ENCODE assay signal across 14 cellular contexts in the genomic region with DNA sequence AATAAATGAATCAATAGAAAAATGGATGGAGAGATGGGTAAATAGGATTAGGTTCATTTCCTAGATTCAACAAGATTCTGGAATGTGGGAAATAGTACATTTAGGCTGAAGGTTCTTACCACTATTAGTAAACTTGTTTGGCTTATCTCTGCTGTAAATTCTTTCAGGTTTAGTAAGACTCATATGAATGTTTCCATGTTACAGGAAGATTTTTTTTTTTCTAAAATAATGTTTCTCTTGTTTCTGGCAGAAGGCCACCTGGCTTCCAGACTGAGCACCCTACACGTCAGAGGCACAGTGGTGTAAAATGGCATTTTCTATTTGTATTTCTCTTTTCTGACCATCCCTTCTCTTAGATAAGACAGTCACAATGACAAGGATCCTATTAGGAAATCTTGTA. TPM values are rescaled to one million over a fixed set of nuclear protein-coding genes. Genes with fewer than 3 reads are reported as not detected.
DNase-seq lines count a peak whose midpoint lies in the region; ATAC-seq, FAIRE-seq and TF ChIP-seq lines count a peak whose summit lies in the region.
"Had no signal": no experiment of that assay in that cellular context is flagged by ENCODE, and none has a peak within 500 bp of the region (broad histone marks: within the 10 kb centered on the region; RNA-seq: fewer than 3 reads in every experiment).

No MANE protein-coding gene starts in this region.

- H3K4me3 ChIP-seq in AG10803 (ENCODE audit: low read length), result no peak overlapping the region
- H3K4me3 ChIP-seq in IMR-90 (ENCODE audit: insufficient read depth, low read depth, low read length), result no peak overlapping the region
- H3K4me3 ChIP-seq in transverse colon, result no peak overlapping the region

- TF ChIP-seq EP300 in transverse colon (IDR thresholded peaks at IDR 0.05; ENCODE audit: low read depth), result no peak

- H2AK9ac ChIP-seq in IMR-90 (replicated peaks; ENCODE audit: low read depth, low read length, poor library complexity), result no peak overlapping the region

- H3K9me3 ChIP-seq in IMR-90 (ENCODE audit: control insufficient read depth, insufficient read depth, low read length) (no peaks in the 10 kb centered on the region), transverse colon (no peaks in the 10 kb centered on the region)

- H3K23ac ChIP-seq in IMR-90 (ENCODE audit: low read depth, low read length), result no peak overlapping the region

- no peak overlapping the region for H2AFZ ChIP-seq in IMR-90 (replicated peaks; ENCODE audit: low read length, poor library complexity)

- in situ Hi-C loops in IMR-90 (cut with MboI; ENCODE audit: low sequenced_read_pairs) (no loop called here), transverse colon (cut with MboI; ENCODE audit: low pct_ligation_motif_present in 1 of 4, low pct_unique_long_range_greater_than_20kb in 1 of 4, low sequenced_read_pairs in 3 of 4) (no loop called here)

- H3K36me3 ChIP-seq in IMR-90 (ENCODE audit: control insufficient read depth, insufficient read depth, low read length), result no peaks in the 10 kb centered on the region
- no peaks in the 10 kb centered on the region for H3K36me3 ChIP-seq in transverse colon

- no peak overlapping the region for H3K4ac ChIP-seq in IMR-90 (ENCODE audit: low read depth, low read length)

- H3K4me1 ChIP-seq in IMR-90 (ENCODE audit: control insufficient read depth, insufficient read depth, low read length), result 0 out of 2 replicates have a peak, but pooled peaks cover 1% of the 10 kb centered on the region
- no peaks in the 10 kb centered on the region for H3K4me1 ChIP-seq in transverse colon

- CTCF ChIA-PET in IMR-90 (lab: Yijun Ruan, JAX), result no interaction called here

- no peak overlapping the region for H3K9ac ChIP-seq in IMR-90 (ENCODE audit: low read depth, low read length)

- no peak overlapping the region for H4K8ac ChIP-seq in IMR-90 (ENCODE audit: low read depth in 2 of 2, low read length in 2 of 2)

- no peaks in the 10 kb centered on the region; the same call in 1 of the 2 replicates for H3K27me3 ChIP-seq in IMR-90 (ENCODE audit: control insufficient read depth, insufficient read depth, low read length)
- H3K27me3 ChIP-seq in transverse colon, result no peaks in the 10 kb centered on the region

- H3K27ac ChIP-seq in IMR-90 (ENCODE audit: insufficient read depth, low read length) (no peak overlapping the region), transverse colon (no peak overlapping the region)

- no CpG with 5 or more reads among the region's 1 CpG for WGBS in IMR-90 (ENCODE audit: extremely low coverage in 2 of 2, insufficient read length in 1 of 2), 2 experiments
- 18 to 29% methylated on average over 1 of the region's 1 CpG for WGBS in transverse colon (ENCODE audit: low coverage in 1 of 2), 2 donors

- H2BK120ac ChIP-seq in IMR-90 (ENCODE audit: low read depth, low read length), result no peak overlapping the region

- H4K5ac ChIP-seq in IMR-90 (ENCODE audit: low read depth, low read length), result no peak overlapping the region

- H4K91ac ChIP-seq in IMR-90 (ENCODE audit: insufficient read depth, low read depth, low read length), result no peak overlapping the region

- POLR2A ChIA-PET in IMR-90 (lab: Charles Lee; ENCODE audit: unreplicated experiment), result no interaction called here

- peak; percentile 76 for ATAC-seq in IMR-90 (ENCODE audit: low read depth)

- no peak overlapping the region for H2AK5ac ChIP-seq in IMR-90 (ENCODE audit: low read depth, low read length)

- TF ChIP-seq RAD21 in IMR-90 (IDR thresholded peaks at IDR 0.05; ENCODE audit: low read length), result no peak

- no peak overlapping the region for H3K14ac ChIP-seq in IMR-90 (replicated peaks; ENCODE audit: low read depth, low read length)

- no peak overlapping the region for H3K4me2 ChIP-seq in IMR-90 (ENCODE audit: low read depth, low read length)

- no peak overlapping the region for H3K18ac ChIP-seq in IMR-90 (ENCODE audit: low read depth, low read length)

- H2BK20ac ChIP-seq in IMR-90 (ENCODE audit: low read depth, low read length), result no peak overlapping the region

- H4K20me1 ChIP-seq in IMR-90 (ENCODE audit: insufficient read depth, low read length), result no peaks in the 10 kb centered on the region

- DNase-seq in AG10803 (ENCODE audit: low read depth) (peak; percentile 43), IMR-90 (peak; percentile 62), dedifferentiated amniotic fluid mesenchymal stem cell (ENCODE audit: extremely low spot score) (peak; percentile 27), lung microvascular endothelial cell (ENCODE audit: low read depth in 2 of 2) (peak; percentile 6 to 74), CD1c-positive myeloid dendritic cell (ENCODE audit: extremely low spot score) (no peak), NCI-H2107 (lab: John Stamatoyannopoulos, UW) (no peak), GM12892 (ENCODE audit: insufficient read length) (no peak), transverse colon (no peak)
- DNase-seq: activated CD8-positive, alpha-beta memory T cell treated with anti-CD3 and anti-CD28 coated beads for 24 hours; activated gamma-delta T cell treated with Interleukin-2 at 50 U/mL for 16 hours; central memory CD4-positive, alpha-beta T cell; DND-41; erythroblast; Karpas-422 had no signal

- dilution Hi-C loops in IMR-90 (cut with HindIII; ENCODE audit: low sequenced_read_pairs, unreplicated experiment), result no loop called here

- no TSS peak for BruUV-seq in IMR-90 (replicated peaks; lab: Mats Ljungman, UMichigan)

- no peaks in the 10 kb centered on the region for H3K79me1 ChIP-seq in IMR-90 (ENCODE audit: low read depth in 1 of 2, low read length in 2 of 2)

- TF ChIP-seq POLR2A in IMR-90 (IDR thresholded peaks at IDR 0.05; ENCODE audit: low read depth, low read length), result no peak
- TF ChIP-seq POLR2A in GM12892 (IDR thresholded peaks at IDR 0.05; ENCODE audit: low read depth, low read length), result no peak
- no peak for TF ChIP-seq POLR2A in transverse colon (IDR thresholded peaks at IDR 0.05)

- no peak overlapping the region for H2BK15ac ChIP-seq in IMR-90 (ENCODE audit: low read depth, low read length)

- intact Hi-C loops in IMR-90 (cut with micrococcal nuclease) (no loop called here), transverse colon (cut with DNase I; ENCODE audit: low total_unique reads) (no loop called here)

- TF ChIP-seq CTCF in AG10803 (conservative IDR thresholded peaks at IDR 0.05; ENCODE audit: low read length) (no peak), IMR-90 (conservative IDR thresholded peaks at IDR 0.05; ENCODE audit: low read depth, low read length) (no peak), transverse colon (IDR thresholded peaks at IDR 0.05) (no peak)

- no peak overlapping the region for H2BK5ac ChIP-seq in IMR-90 (ENCODE audit: low read depth, low read length, poor library complexity, severe bottlenecking)

- FAIRE-seq in GM12892 (lab: Jason Lieb, UNC), result no peak

- no peaks in the 10 kb centered on the region for H3K9me1 ChIP-seq in IMR-90 (ENCODE audit: insufficient read depth, low read length)

- no peak overlapping the region for H3K56ac ChIP-seq in IMR-90 (ENCODE audit: extremely low read depth, insufficient read depth, low read length)

TF ChIP-seq in IMR-90, 13 proteins besides CTCF, POLR2A, EP300 and RAD21:
- TF ChIP-seq NFE2L2 (IDR thresholded peaks at IDR 0.05; ENCODE audit: low read depth, low read length) (no peak), CHD1 (IDR thresholded peaks at IDR 0.05; ENCODE audit: low read depth, low read length) (no peak), RCOR1 (IDR thresholded peaks at IDR 0.05; ENCODE audit: insufficient replicate concordance, low read length) (no peak)
TF ChIP-seq in IMR-90: peak in this region for 0.

RNA-seq across cellular contexts. Expression of gene AASS, which starts 22.7 kb away (rescaled TPM):
- total RNA-seq in IMR-90 (2012; rRNA removed) (12.9 and 15.0 TPM in 2 replicates), lung microvascular endothelial cell (15.9 and 23.4 TPM in 2 replicates), transverse colon (10 to 100 TPM in 2 of 4 donors, 1 to 10 TPM in 2; 3.0 to 19.1 (median 9.6) TPM)
- 4.7 and 6.1 TPM in 2 replicates for polyA plus RNA-seq in IMR-90 (2012; rRNA removed)
- 0.52 and 0.96 TPM in 2 replicates for polyA plus RNA-seq in IMR-90 (2012; cell fraction: cytosol; rRNA removed)
- polyA plus RNA-seq in IMR-90 (2012; cell fraction: nucleus; rRNA removed; ENCODE audit: low replicate concordance), result 2.8 and 22.2 TPM in 2 replicates
- 4.5 TPM for polyA plus RNA-seq in GM12892 (2012; ENCODE audit: missing spikeins)

Comparison
In these comparisons a context has a peak if more than half of its experiments do, and no peak if none do; other contexts are left out.
1. DNase-seq: peak in AG10803 (single experiment), IMR-90 (single experiment), dedifferentiated amniotic fluid mesenchymal stem cell (single experiment) and lung microvascular endothelial cell (2 of 2); none in CD1c-positive myeloid dendritic cell (single experiment), NCI-H2107 (single experiment), GM12892 (single experiment) and transverse colon (single experiment).